In the genomic region with DNA sequence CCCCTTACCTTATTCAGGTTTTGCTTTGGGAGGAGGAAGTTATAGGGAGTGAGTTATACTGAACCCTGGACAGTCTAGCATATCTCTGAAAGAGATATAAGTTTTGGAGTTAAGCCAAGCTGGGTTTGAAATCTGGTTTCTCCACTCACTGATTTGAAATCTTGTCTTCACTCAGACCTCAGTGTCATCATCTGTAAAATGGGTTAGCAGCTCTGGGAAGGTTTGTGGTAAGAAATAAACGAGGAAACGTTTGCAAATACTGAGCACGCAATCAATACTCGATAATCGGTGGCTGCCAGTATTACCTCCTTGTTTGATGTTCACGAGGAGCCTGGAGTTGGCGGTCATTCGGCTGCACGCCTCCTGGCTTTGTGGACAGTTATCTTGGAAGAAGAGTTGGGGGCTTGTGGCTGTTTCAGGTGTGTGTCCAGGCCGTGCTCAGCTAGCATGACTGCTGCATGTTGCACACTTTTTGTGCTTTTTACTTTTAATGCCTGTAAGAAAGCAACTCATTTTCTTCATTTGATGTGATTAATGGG, we compare ENCODE assay signal across 14 cellular contexts.
"Had no signal": no experiment of that assay in that cellular context is flagged by ENCODE, and none has a peak within 500 bp of the region (broad histone marks: within the 10 kb centered on the region; RNA-seq: fewer than 3 reads in every experiment).

No MANE protein-coding gene starts in this region.

- H3K4me3 ChIP-seq: heart right ventricle, pancreas had no signal

- H3K4me1 ChIP-seq: heart right ventricle had no signal

- DNase-seq: activated naive CD4-positive, alpha-beta T cell treated with Interleukin-2 at 50 U/mL for 16 hours; activated T-cell treated with anti-CD3 and anti-CD28 coated beads for 4 hours; aorta; cerebellar nuclear complex; effector memory CD4-positive, alpha-beta T cell; heart right ventricle; kidney; left ventricle myocardium superior; SW 1271 had no signal

- H3K36me3 ChIP-seq: heart right ventricle, pancreas had no signal

- H3K27ac ChIP-seq: epithelial cell of prostate, heart right ventricle, pancreas had no signal

- ATAC-seq: activated naive CD8-positive, alpha-beta T cell treated with anti-CD3 and anti-CD28 coated beads, Interleukin-2, amount 50 U/mL, for 24 hours; activated T-helper 17 cell treated with anti-CD3 and anti-CD28 coated beads, Interleukin-2, amount 50 U/mL, for 72 hours; heart right ventricle; left ventricle myocardium superior; stimulated activated effector memory CD8-positive, alpha-beta T cell treated with anti-CD3 and anti-CD28 coated beads, Interleukin-12 subunit alpha, Interleukin-12 subunit beta, amount 100 ng/mL, for 72 hours had no signal

- H3K9me3 ChIP-seq: heart right ventricle, pancreas had no signal

- H3K27me3 ChIP-seq: pancreas had no signal
